In genomic region chr3:123700791-123701712, GRCh38 we compare ENCODE assay signal across 12 cellular contexts.
DNase-seq lines count a peak whose midpoint lies in the region; ATAC-seq and TF ChIP-seq lines count a peak whose summit lies in the region.
"Had no signal": no experiment of that assay in that cellular context is flagged by ENCODE, and none has a peak within 500 bp of the region (broad histone marks: within the 10 kb centered on the region; RNA-seq: fewer than 3 reads in every experiment).

No MANE protein-coding gene starts in this region.

- TF ChIP-seq CTCF in brain (conservative IDR thresholded peaks at IDR 0.05) (no peak), heart right ventricle (IDR thresholded peaks at IDR 0.05) (no peak), thyroid gland (IDR thresholded peaks at IDR 0.05) (no peak), type B pancreatic cell (conservative IDR thresholded peaks at IDR 0.05) (no peak)

- H3K4me1 Mint-ChIP-seq in brain (peaks cover 49% of the 10 kb centered on the region), type B pancreatic cell (ENCODE audit: unreplicated experiment) (peaks cover 34% of the 10 kb centered on the region)
- no peaks in the 10 kb centered on the region for H3K4me1 Mint-ChIP-seq in stimulated activated naive CD8-positive, alpha-beta T cell treated with anti-CD3 and anti-CD28 coated beads, Interleukin-15, amount 100 ng/mL, for 72 hours
- H3K4me1 Mint-ChIP-seq: CD4-positive, CD25-positive, alpha-beta regulatory T cell had no signal

- intact Hi-C loops in heart right ventricle (cut with DNase I): loop anchor here in 5 of 10 donors (5.0 kb wide), 1 partner anchor 49 kb away; no protein-coding TSS in a partner anchor
- intact Hi-C loops in thyroid gland (cut with DNase I): loop anchor here (5.0 kb wide), 1 partner anchor 49 kb away; no protein-coding TSS in a partner anchor

- H3K4me1 ChIP-seq in heart right ventricle (peaks cover 3 to 35% (median 10%) of the 10 kb centered on the region in 9 donors), muscle layer of colon (ENCODE audit: insufficient read depth, low read length) (peaks cover 37% of the 10 kb centered on the region), thyroid gland (peaks cover 16 to 23% of the 10 kb centered on the region in 2 donors)

- H3K4me3 ChIP-seq in heart right ventricle (peak overlapping the region in 9 of 10 donors; percentile 13 to 54 (median 43)), muscle layer of colon (ENCODE audit: low read depth in 1 of 2, low read length in 2 of 2) (peak overlapping the region; percentile 84 to 89), thyroid gland (replicated peaks in 1 of 3) (no peak overlapping the region)
- H3K4me3 ChIP-seq: neural progenitor cell had no signal

- H3K27ac Mint-ChIP-seq in brain (peak overlapping the region in 3 of 5 experiments; percentile 68 to 89 (median 82)), type B pancreatic cell (no peak overlapping the region)
- H3K27ac Mint-ChIP-seq in stimulated activated naive CD8-positive, alpha-beta T cell treated with anti-CD3 and anti-CD28 coated beads, Interleukin-15, amount 100 ng/mL, for 72 hours: no peak overlapping the region
- H3K27ac Mint-ChIP-seq: activated B cell treated with CpG ODN at 0.5 μM for 24 hours; CD4-positive, CD25-positive, alpha-beta regulatory T cell; neural progenitor cell had no signal

- DNase-seq in heart right ventricle (peak in 1 of 2 donors; percentile 40), thyroid gland (peak in 1 of 2 donors; percentile 17), type B pancreatic cell (ENCODE audit: extremely low spot score, unreplicated experiment) (no peak), KBM-7 (no peak), NCI-H187 (lab: John Stamatoyannopoulos, UW) (no peak)
- no peak for DNase-seq in stimulated activated naive CD8-positive, alpha-beta T cell treated with anti-CD3 and anti-CD28 coated beads, Interleukin-15, amount 100 ng/mL, for 72 hours
- DNase-seq: activated B cell treated with CpG ODN at 0.5 μM for 24 hours, activated T-cell treated with anti-CD3 and anti-CD28 coated beads for 4 hours had no signal

- H3K4me3 Mint-ChIP-seq in brain (peak overlapping the region in 1 of 5 experiments; percentile 34), type B pancreatic cell (no peak overlapping the region)
- H3K4me3 Mint-ChIP-seq in stimulated activated naive CD8-positive, alpha-beta T cell treated with anti-CD3 and anti-CD28 coated beads, Interleukin-15, amount 100 ng/mL, for 72 hours: no peak overlapping the region
- H3K4me3 Mint-ChIP-seq: activated B cell treated with CpG ODN at 0.5 μM for 24 hours; CD4-positive, CD25-positive, alpha-beta regulatory T cell; neural progenitor cell had no signal

- no peaks in the 10 kb centered on the region for H3K27me3 ChIP-seq in heart right ventricle
- no peaks in the 10 kb centered on the region for H3K27me3 ChIP-seq in muscle layer of colon (ENCODE audit: control insufficient read depth in 1 of 2, insufficient read depth in 2 of 2, low read length in 2 of 2)
- no peaks in the 10 kb centered on the region for H3K27me3 ChIP-seq in thyroid gland
- H3K27me3 ChIP-seq: neural progenitor cell had no signal

- H3K9ac ChIP-seq in muscle layer of colon (ENCODE audit: low read length): peak overlapping the region; percentile 98
- H3K9ac ChIP-seq: neural progenitor cell had no signal

- H3K36me3 ChIP-seq in heart right ventricle: no peaks in the 10 kb centered on the region
- no peaks in the 10 kb centered on the region for H3K36me3 ChIP-seq in muscle layer of colon (ENCODE audit: insufficient read depth, low read length)
- H3K36me3 ChIP-seq in thyroid gland: no peaks in the 10 kb centered on the region
- H3K36me3 ChIP-seq: neural progenitor cell had no signal

- H3K27ac ChIP-seq in heart right ventricle (peak overlapping the region in 8 of 10 donors; percentile 13 to 74 (median 48)), muscle layer of colon (ENCODE audit: low read depth, low read length) (peak overlapping the region; percentile 96), thyroid gland (peak overlapping the region; percentile 26 to 89 (median 52))
- H3K27ac ChIP-seq: neural progenitor cell had no signal

- peaks cover 0 to under 1% (median 0%) of the 10 kb centered on the region in 5 experiments for H3K9me3 Mint-ChIP-seq in brain
- no peaks in the 10 kb centered on the region for H3K9me3 Mint-ChIP-seq in type B pancreatic cell
- no peaks in the 10 kb centered on the region for H3K9me3 Mint-ChIP-seq in stimulated activated naive CD8-positive, alpha-beta T cell treated with anti-CD3 and anti-CD28 coated beads, Interleukin-15, amount 100 ng/mL, for 72 hours
- H3K9me3 Mint-ChIP-seq: activated B cell treated with CpG ODN at 0.5 μM for 24 hours, neural progenitor cell had no signal

- H3K36me3 Mint-ChIP-seq in brain (no peaks in the 10 kb centered on the region), type B pancreatic cell (peaks cover 4% of the 10 kb centered on the region)
- H3K36me3 Mint-ChIP-seq: CD4-positive, CD25-positive, alpha-beta regulatory T cell had no signal

- WGBS in heart right ventricle, 2 donors: 73 to 78% methylated on average over 23 of the region's 23 CpGs
- WGBS in thyroid gland, 2 donors: 72 to 78% methylated on average over 22 to 23 of the region's 23 CpGs

- no peaks in the 10 kb centered on the region for H3K9me3 ChIP-seq in heart right ventricle
- no peaks in the 10 kb centered on the region for H3K9me3 ChIP-seq in muscle layer of colon (ENCODE audit: low read length)
- no peaks in the 10 kb centered on the region for H3K9me3 ChIP-seq in thyroid gland

- H3K27me3 Mint-ChIP-seq in brain (peaks cover 8% of the 10 kb centered on the region), type B pancreatic cell (peaks cover 9% of the 10 kb centered on the region)
- H3K27me3 Mint-ChIP-seq in stimulated activated naive CD8-positive, alpha-beta T cell treated with anti-CD3 and anti-CD28 coated beads, Interleukin-15, amount 100 ng/mL, for 72 hours: peaks cover 7% of the 10 kb centered on the region

- ATAC-seq in heart right ventricle: peak; percentile 12 to 74 (median 58)
- no peak for ATAC-seq in stimulated activated naive CD8-positive, alpha-beta T cell treated with anti-CD3 and anti-CD28 coated beads, Interleukin-15, amount 100 ng/mL, for 72 hours

- in situ Hi-C loops in KBM-7 (cut with MboI; ENCODE audit: low pct_unique_long_range_greater_than_20kb, low sequenced_read_pairs): loop anchor here (10.0 kb wide), 1 partner anchor 46 kb away; no protein-coding TSS in a partner anchor

- TF ChIP-seq POLR2A in thyroid gland (IDR thresholded peaks at IDR 0.05): peak in 1 of 2 donors; percentile 17

Comparison
In these comparisons a context has a peak if more than half of its experiments do, and no peak if none do; other contexts are left out.
1. H3K27ac Mint-ChIP-seq: peak in brain (3 of 5); none in type B pancreatic cell (single experiment) and stimulated activated naive CD8-positive, alpha-beta T cell treated with anti-CD3 and anti-CD28 coated beads, Interleukin-15, amount 100 ng/mL, for 72 hours (0 of 2).
2. H3K4me3 ChIP-seq: peak in heart right ventricle (9 of 10) and muscle layer of colon (2 of 2); none in thyroid gland (0 of 3).
3. Peak in every context shown above with its lines, with median percentiles within 50 percentile points of each other: H3K27ac ChIP-seq.